Comparison of ENCODE assay signal across 22 cellular contexts in the genomic region with DNA sequence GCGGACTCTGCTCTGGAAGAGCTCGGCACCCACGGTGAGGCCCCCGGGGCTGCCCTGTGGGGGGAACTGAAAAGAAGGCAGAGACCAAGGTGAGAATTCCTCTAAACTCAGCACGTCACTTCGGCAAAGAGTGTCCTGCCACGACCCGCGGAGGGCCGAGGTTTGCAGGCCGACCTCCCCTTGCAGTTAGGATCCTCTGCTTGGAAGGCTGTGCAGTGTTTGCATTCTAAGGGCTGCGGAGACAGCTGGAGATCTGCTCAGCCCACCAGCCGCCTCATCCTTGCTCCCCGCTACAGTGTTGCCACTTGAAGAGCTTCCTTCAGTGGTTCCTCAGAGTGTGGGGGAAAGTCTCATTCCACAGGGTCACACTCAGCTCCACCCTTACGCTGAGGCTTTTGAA. TPM values are rescaled to one million over a fixed set of nuclear protein-coding genes. Genes with fewer than 3 reads are reported as not detected.
"Had no signal": no experiment of that assay in that cellular context is flagged by ENCODE, and none has a peak within 500 bp of the region (broad histone marks: within the 10 kb centered on the region; RNA-seq: fewer than 3 reads in every experiment).

No MANE protein-coding gene starts in this region.

- H3K9me3 ChIP-seq: body of pancreas had no signal

- ATAC-seq: activated CD8-positive, alpha-beta T cell treated with anti-CD3 and anti-CD28 coated beads for 36 hours had no signal

- H3K27ac ChIP-seq: body of pancreas, foreskin keratinocyte had no signal

- H3K4me3 ChIP-seq: body of pancreas had no signal

- DNase-seq: activated B cell treated with CpG ODN at 0.5 μM for 24 hours; activated CD4-positive, alpha-beta T cell treated with anti-CD3 and anti-CD28 coated beads for 48 hours; activated CD8-positive, alpha-beta memory T cell treated with anti-CD3 and anti-CD28 coated beads, Interleukin-2, amount 50 U/mL, for 48 hours; activated CD8-positive, alpha-beta T cell treated with anti-CD3 and anti-CD28 coated beads for 36 hours; activated gamma-delta T cell; activated T-cell treated with anti-CD3 and anti-CD28 coated beads, Interleukin-2, amount 50 U/mL, for 72 hours; cortex of kidney; effector CD4-positive, alpha-beta T cell; foreskin keratinocyte; glutamatergic neuron; hypothalamus; kidney glomerular epithelial cell; stimulated activated CD4-positive, alpha-beta T cell treated with anti-CD3 and anti-CD28 coated beads, Interleukin-12 subunit alpha, Interleukin-12 subunit beta, amount 100 ng/mL, for 4 hours; stimulated activated CD4-positive, alpha-beta T cell treated with anti-CD3 and anti-CD28 coated beads, Interleukin-2, amount 100 ng/mL, for 24 hours had no signal

- H3K27me3 ChIP-seq: body of pancreas had no signal

- FAIRE-seq: endothelial cell of umbilical vein, urothelium cell line had no signal

RNA-seq across cellular contexts. Expression of a gene that starts 10.8 kb away (rescaled TPM):
- total RNA-seq: activated B cell treated with CpG ODN at 0.5 μM for 24 hours; activated CD8-positive, alpha-beta T cell treated with anti-CD3 and anti-CD28 coated beads for 36 hours; activated T-cell treated with anti-CD3 and anti-CD28 coated beads, Interleukin-2, amount 50 U/mL, for 72 hours; endothelial cell of umbilical vein; foreskin keratinocyte; lung microvascular endothelial cell; natural killer cell treated with Interleukin-12 subunit alpha and Interleukin-12 subunit beta and Interleukin-15 and Interleukin-18, amount 100 ng/mL, for 72 hours; osteoblast; pulmonary artery endothelial cell; T-helper 2 cell treated with Interferon-gamma antibody and Interleukin-4, amounts not matched to agents 100 ng/mL and 5 ng/mL, for 36 hours had no signal
- polyA plus RNA-seq: endothelial cell of umbilical vein, foreskin keratinocyte had no signal

RNA-seq across cellular contexts. Expression of a gene that starts 15.9 kb away (rescaled TPM):
- total RNA-seq: activated CD8-positive, alpha-beta T cell treated with anti-CD3 and anti-CD28 coated beads for 36 hours; activated T-cell treated with anti-CD3 and anti-CD28 coated beads, Interleukin-2, amount 50 U/mL, for 72 hours; body of pancreas; endothelial cell of umbilical vein; foreskin keratinocyte; lung microvascular endothelial cell; osteoblast; pulmonary artery endothelial cell; T-helper 2 cell treated with Interferon-gamma antibody and Interleukin-4, amounts not matched to agents 100 ng/mL and 5 ng/mL, for 36 hours had no signal
- polyA plus RNA-seq: endothelial cell of umbilical vein, foreskin keratinocyte had no signal
